In the genomic region with DNA sequence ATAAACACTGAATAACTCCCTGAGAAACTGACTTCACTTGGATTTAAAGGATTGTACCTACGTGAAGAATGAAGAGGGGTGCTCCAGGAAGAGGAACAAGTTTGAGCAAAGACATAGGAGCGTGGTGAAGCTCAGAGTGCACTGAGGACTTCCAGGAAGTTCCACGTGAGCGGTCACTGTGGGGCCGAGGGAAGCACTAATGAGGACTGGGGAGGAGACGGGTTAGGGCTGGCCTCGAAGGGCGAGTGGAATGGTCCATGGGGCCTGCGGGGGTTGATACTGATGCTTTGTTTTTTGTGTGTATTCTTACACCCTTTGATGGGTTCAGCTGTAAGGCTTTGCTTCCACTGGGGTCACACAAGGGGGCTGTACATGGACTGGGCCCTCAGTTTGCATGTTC, we compare ENCODE assay signal across 26 cellular contexts.
"Had no signal": no experiment of that assay in that cellular context is flagged by ENCODE, and none has a peak within 500 bp of the region (broad histone marks: within the 10 kb centered on the region; RNA-seq: fewer than 3 reads in every experiment).

No MANE protein-coding gene starts in this region.

- H3K27me3 ChIP-seq: pancreas, tibial nerve, uterus had no signal

- H3K27ac Mint-ChIP-seq: immature natural killer cell; naive thymus-derived CD8-positive, alpha-beta T cell; nephron; stimulated activated memory B cell treated with anti-CD40 and anti-IgM and Interleukin-4, amounts not matched to agents 10 μg/mL and 1 μg/mL and 100 μg/mL, for 72 hours; stimulated activated naive CD8-positive, alpha-beta T cell treated with anti-CD3 and anti-CD28 coated beads, Interleukin-15, amount 100 ng/mL, for 72 hours; type B pancreatic cell had no signal

- ATAC-seq: left colon; left lung; lower lobe of right lung; naive thymus-derived CD8-positive, alpha-beta T cell; pancreas; right cardiac atrium; sciatic nerve; stimulated activated memory B cell treated with anti-CD40 and anti-IgM and Interleukin-4, amounts not matched to agents 10 μg/mL and 1 μg/mL and 100 μg/mL, for 72 hours; stimulated activated naive CD8-positive, alpha-beta T cell treated with anti-CD3 and anti-CD28 coated beads, Interleukin-15, amount 100 ng/mL, for 72 hours had no signal

- H3K4me1 ChIP-seq: left lung, lower lobe of right lung, pancreas, prostate gland, tibial nerve, uterus had no signal

- H3K27ac ChIP-seq: left lung, lower lobe of right lung, pancreas, prostate gland, tibial nerve, uterus had no signal

- H3K27me3 Mint-ChIP-seq: stimulated activated memory B cell treated with anti-CD40 and anti-IgM and Interleukin-4, amounts not matched to agents 10 μg/mL and 1 μg/mL and 100 μg/mL, for 72 hours had no signal

- H3K9me3 ChIP-seq: left lung, lower lobe of right lung, pancreas, prostate gland, tibial nerve, uterus had no signal

- H3K4me3 ChIP-seq: left lung, lower lobe of right lung, pancreas, prostate gland, tibial nerve, uterus had no signal

- H3K4me3 Mint-ChIP-seq: immature natural killer cell; naive thymus-derived CD8-positive, alpha-beta T cell; nephron; stimulated activated memory B cell treated with anti-CD40 and anti-IgM and Interleukin-4, amounts not matched to agents 10 μg/mL and 1 μg/mL and 100 μg/mL, for 72 hours; stimulated activated naive CD8-positive, alpha-beta T cell treated with anti-CD3 and anti-CD28 coated beads, Interleukin-15, amount 100 ng/mL, for 72 hours; type B pancreatic cell had no signal

- H3K4me1 Mint-ChIP-seq: immature natural killer cell; naive thymus-derived CD8-positive, alpha-beta T cell; nephron; stimulated activated memory B cell treated with anti-CD40 and anti-IgM and Interleukin-4, amounts not matched to agents 10 μg/mL and 1 μg/mL and 100 μg/mL, for 72 hours; stimulated activated naive CD8-positive, alpha-beta T cell treated with anti-CD3 and anti-CD28 coated beads, Interleukin-15, amount 100 ng/mL, for 72 hours had no signal

- H3K9me3 Mint-ChIP-seq: type B pancreatic cell had no signal

- H3K36me3 Mint-ChIP-seq: immature natural killer cell; naive thymus-derived CD8-positive, alpha-beta T cell; stimulated activated memory B cell treated with anti-CD40 and anti-IgM and Interleukin-4, amounts not matched to agents 10 μg/mL and 1 μg/mL and 100 μg/mL, for 72 hours had no signal

- H3K36me3 ChIP-seq: left lung, lower lobe of right lung, pancreas, prostate gland, tibial nerve, uterus had no signal

- DNase-seq: immature natural killer cell; kidney; left colon; left lung; lower lobe of right lung; mammary epithelial cell; mesenchymal stem cell; naive thymus-derived CD8-positive, alpha-beta T cell; pancreas; retina; right cardiac atrium; small intestine; stimulated activated CD4-positive, alpha-beta T cell treated with anti-CD3 and anti-CD28 coated beads, Interleukin-1b, Interleukin-23, amount 100 ng/mL, for 48 hours; stimulated activated CD4-positive, alpha-beta T cell treated with anti-CD3 and anti-CD28 coated beads, Interleukin-2, amount 100 ng/mL, for 48 hours; stimulated activated CD4-positive, alpha-beta T cell treated with anti-CD3 and anti-CD28 coated beads, Interleukin-4, amount 100 ng/mL, for 4 hours; stimulated activated CD8-positive, alpha-beta memory T cell treated with anti-CD3 and anti-CD28 coated beads, Interleukin-4, amount 100 ng/mL, for 48 hours; stimulated activated naive CD4-positive, alpha-beta T cell treated with Interleukin-2 at 50 U/mL for 16 hours; stimulated activated naive CD8-positive, alpha-beta T cell treated with anti-CD3 and anti-CD28 coated beads, Interleukin-15, amount 100 ng/mL, for 72 hours; substantia nigra; uterus had no signal
